8 cellular contexts compared by ENCODE assay signal in the genomic region with DNA sequence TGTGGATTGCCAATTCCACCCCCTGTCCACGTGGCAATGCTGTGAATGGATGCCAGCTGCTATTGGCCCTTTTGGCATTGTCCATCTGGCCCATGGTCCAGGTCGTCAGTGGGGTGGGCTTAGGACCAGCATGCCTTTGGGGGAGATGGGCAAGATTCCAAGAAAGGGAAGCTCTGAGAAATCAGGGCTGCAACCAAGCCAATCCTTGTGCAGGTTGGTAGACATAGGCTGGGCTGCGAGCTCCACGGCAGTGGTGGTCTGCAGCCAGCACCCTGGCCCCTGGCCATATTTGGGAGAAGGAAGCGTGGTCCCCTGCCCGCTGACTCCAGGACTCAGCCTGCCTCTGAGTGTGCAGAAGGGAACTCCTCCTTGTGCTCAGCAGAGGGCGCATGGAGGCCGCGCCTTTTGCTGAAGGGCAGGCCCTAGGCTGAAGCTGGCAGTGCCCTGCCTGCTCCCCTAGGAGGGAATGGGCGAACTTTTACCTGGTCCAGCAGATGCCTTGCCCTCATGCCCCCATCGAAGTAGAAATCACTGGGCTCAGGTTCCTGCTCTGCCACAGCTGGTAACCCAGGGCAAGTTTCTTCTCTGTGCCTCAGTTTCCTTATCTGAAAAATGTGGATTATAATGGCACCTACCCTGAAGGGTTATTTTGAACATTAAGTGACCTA. TPM values are rescaled to one million over a fixed set of nuclear protein-coding genes. Genes with fewer than 3 reads are reported as not detected.
DNase-seq lines count a peak whose midpoint lies in the region; ATAC-seq and TF ChIP-seq lines count a peak whose summit lies in the region.

No MANE protein-coding gene starts in this region.

- peaks cover 27% of the 10 kb centered on the region for H3K27me3 Mint-ChIP-seq in activated naive CD8-positive, alpha-beta T cell treated with anti-CD3 and anti-CD28 coated beads, Interleukin-2, amount 10 ng/mL, durations not matched to agents 7 days and 5 days

- H3K4me2 ChIP-seq in Karpas-422 (ENCODE audit: low read depth, low read length, poor library complexity, severe bottlenecking): no peak overlapping the region

- H3K4me3 Mint-ChIP-seq in activated naive CD8-positive, alpha-beta T cell treated with anti-CD3 and anti-CD28 coated beads, Interleukin-2, amount 10 ng/mL, durations not matched to agents 7 days and 5 days: no peak overlapping the region

- no peaks in the 10 kb centered on the region for H3K9me2 ChIP-seq in Karpas-422 (replicated peaks; ENCODE audit: insufficient read depth, low read length)

- peak; percentile 34 for DNase-seq in GM04504 (ENCODE audit: low read depth)
- peak; percentile 92 for DNase-seq in Karpas-422
- peak; percentile 35 to 73 for DNase-seq in SJSA1 (ENCODE audit: low read depth in 1 of 2, low spot score in 2 of 2)
- peak; percentile 69 for DNase-seq in activated naive CD8-positive, alpha-beta T cell treated with anti-CD3 and anti-CD28 coated beads, Interleukin-2, amount 10 ng/mL, durations not matched to agents 7 days and 5 days
- DNase-seq in heart left ventricle: peak; percentile 48 to 81 (median 76)
- peak; percentile 63 to 74 for DNase-seq in psoas muscle
- DNase-seq in GOT3 (lab: John Stamatoyannopoulos, UW): no peak

- H3K9me3 ChIP-seq in Karpas-422 (ENCODE audit: low read length): no peaks in the 10 kb centered on the region
- no peaks in the 10 kb centered on the region for H3K9me3 ChIP-seq in SJSA1 (replicated peaks)
- H3K9me3 ChIP-seq in heart left ventricle: no peaks in the 10 kb centered on the region
- no peaks in the 10 kb centered on the region for H3K9me3 ChIP-seq in psoas muscle

- H3K27ac ChIP-seq in Karpas-422 (ENCODE audit: low read length) (no peak overlapping the region), SJSA1 (no peak overlapping the region), heart left ventricle (no peak overlapping the region), psoas muscle (no peak overlapping the region)

- no peak overlapping the region for H3K9ac ChIP-seq in Karpas-422 (ENCODE audit: low read length)

- no peaks in the 10 kb centered on the region; the same call in 1 of the 2 replicates for H4K20me1 ChIP-seq in Karpas-422 (ENCODE audit: insufficient read depth, low read depth, low read length)

- no peak overlapping the region for H2AFZ ChIP-seq in Karpas-422 (ENCODE audit: low read length)

- H3K36me3 Mint-ChIP-seq in activated naive CD8-positive, alpha-beta T cell treated with anti-CD3 and anti-CD28 coated beads, Interleukin-2, amount 10 ng/mL, durations not matched to agents 7 days and 5 days: no peaks in the 10 kb centered on the region

- TF ChIP-seq POLR2A in heart left ventricle (IDR thresholded peaks at IDR 0.05): no peak

- H3K36me3 ChIP-seq in Karpas-422 (ENCODE audit: insufficient read depth, low read length): no peaks in the 10 kb centered on the region
- peaks cover 10% of the 10 kb centered on the region for H3K36me3 ChIP-seq in SJSA1
- H3K36me3 ChIP-seq in heart left ventricle: peaks cover 0 to 19% (median 9%) of the 10 kb centered on the region in 9 donors
- H3K36me3 ChIP-seq in psoas muscle (ENCODE audit: insufficient read depth in 1 of 2, low read depth in 1 of 2): peaks cover 0 to 17% of the 10 kb centered on the region in 2 donors

- WGBS in heart left ventricle, 4 donors: 8 to 28% (median 18%) methylated on average over 4 to 11 of the region's 11 CpGs
- WGBS in psoas muscle, 3 donors: 15 to 19% (median 17%) methylated on average over 11 of the region's 11 CpGs

- TF ChIP-seq CTCF in heart left ventricle (IDR thresholded peaks at IDR 0.05) (peak; percentile 56 to 82 (median 71)), psoas muscle (IDR thresholded peaks at IDR 0.05) (peak; percentile 69)

- H3K27ac Mint-ChIP-seq in activated naive CD8-positive, alpha-beta T cell treated with anti-CD3 and anti-CD28 coated beads, Interleukin-2, amount 10 ng/mL, durations not matched to agents 7 days and 5 days: no peak overlapping the region

- no peaks in the 10 kb centered on the region for H3K79me2 ChIP-seq in Karpas-422 (ENCODE audit: low read length)

- peaks cover 4% of the 10 kb centered on the region for H3K4me1 Mint-ChIP-seq in activated naive CD8-positive, alpha-beta T cell treated with anti-CD3 and anti-CD28 coated beads, Interleukin-2, amount 10 ng/mL, durations not matched to agents 7 days and 5 days

- no peaks in the 10 kb centered on the region for H3K9me3 Mint-ChIP-seq in activated naive CD8-positive, alpha-beta T cell treated with anti-CD3 and anti-CD28 coated beads, Interleukin-2, amount 10 ng/mL, durations not matched to agents 7 days and 5 days

- H3K27me3 ChIP-seq in Karpas-422 (ENCODE audit: low read length) (no peaks in the 10 kb centered on the region), SJSA1 (replicated peaks) (peaks cover 3% of the 10 kb centered on the region), heart left ventricle (peaks cover 0 to 17% (median 9%) of the 10 kb centered on the region in 9 donors), psoas muscle (ENCODE audit: insufficient read depth in 3 of 3, low read length in 2 of 3) (peaks cover 0 to 17% (median 4%) of the 10 kb centered on the region in 3 donors)

- ATAC-seq in GM21717 (IDR thresholded peaks at IDR 0.05; ENCODE audit: unreplicated experiment): peak; percentile 46
- peak; percentile 82 for ATAC-seq in activated naive CD8-positive, alpha-beta T cell treated with anti-CD3 and anti-CD28 coated beads, Interleukin-2, amount 10 ng/mL, durations not matched to agents 7 days and 5 days (ENCODE audit: low read depth)
- peak; percentile 59 to 85 (median 79) for ATAC-seq in heart left ventricle
- ATAC-seq in psoas muscle: peak; percentile 69 to 81 (median 80)

- no peaks in the 10 kb centered on the region for H3K4me1 ChIP-seq in Karpas-422 (ENCODE audit: low read length)
- H3K4me1 ChIP-seq in SJSA1 (replicated peaks): peaks cover 7% of the 10 kb centered on the region
- H3K4me1 ChIP-seq in heart left ventricle: peaks cover 3 to 37% (median 27%) of the 10 kb centered on the region in 12 donors
- peaks cover 19% of the 10 kb centered on the region for H3K4me1 ChIP-seq in psoas muscle

- POLR2A ChIA-PET in activated naive CD8-positive, alpha-beta T cell treated with anti-CD3 and anti-CD28 coated beads, Interleukin-2, amount 10 ng/mL, durations not matched to agents 7 days and 5 days (lab: Charles Lee): interaction anchor here (1.5 to 1.6 kb wide), 2 partner anchors 61 to 81 kb away, joined by 6 to 7 read pairs; no protein-coding TSS in a partner anchor

- no peak overlapping the region for H3K4me3 ChIP-seq in Karpas-422 (ENCODE audit: low read length)
- no peak overlapping the region for H3K4me3 ChIP-seq in SJSA1
- no peak overlapping the region for H3K4me3 ChIP-seq in heart left ventricle
- H3K4me3 ChIP-seq in psoas muscle: no peak overlapping the region

- intact Hi-C loops in heart left ventricle (cut with DNase I) (loop anchor here (1.0 to 10.0 kb wide), 12 partner anchors 80 to 285 kb away; a partner anchor contains a TSS), psoas muscle (cut with DNase I) (loop anchor here (1.0 to 10.0 kb wide), 4 partner anchors 80 to 286 kb away; no protein-coding TSS in a partner anchor)

RNA-seq across cellular contexts. Expression of a gene that starts 5.4 kb away (rescaled TPM):
- 1.6 TPM in 1 of 2 replicates, not detected in the other for total RNA-seq in Karpas-422 (2014; rRNA removed; shearing (Covaris generic); ENCODE audit: low replicate concordance)
- total RNA-seq in SJSA1 (2014; rRNA removed; shearing (Covaris generic)): 35.8 and 50.7 TPM in 2 replicates
- total RNA-seq in activated naive CD8-positive, alpha-beta T cell treated with anti-CD3 and anti-CD28 coated beads, Interleukin-2, amount 10 ng/mL, durations not matched to agents 7 days and 5 days: under 1 TPM; 0.60 to 0.80 TPM
- total RNA-seq in heart left ventricle (10 to 100 TPM; 33.1 to 64.7 (median 39.4) TPM), psoas muscle (10 to 100 TPM; 23.3 to 34.0 (median 29.1) TPM)
- polyA plus RNA-seq in heart left ventricle (10 to 100 TPM; 24.3 to 51.6 TPM), psoas muscle (10 to 100 TPM; 19.1 to 46.0 (median 39.1) TPM)

RNA-seq across cellular contexts. Expression of a gene that starts 24.7 kb away (rescaled TPM):
- total RNA-seq in Karpas-422 (2014; rRNA removed; shearing (Covaris generic); ENCODE audit: low replicate concordance): not detected in 2 replicates
- total RNA-seq in SJSA1 (2014; rRNA removed; shearing (Covaris generic)): not detected in 2 replicates
- total RNA-seq in activated naive CD8-positive, alpha-beta T cell treated with anti-CD3 and anti-CD28 coated beads, Interleukin-2, amount 10 ng/mL, durations not matched to agents 7 days and 5 days: not detected
- total RNA-seq in heart left ventricle (not detected), psoas muscle (not detected)
- polyA plus RNA-seq in heart left ventricle (not detected), psoas muscle (under 1 TPM in 1 of 3 donors, not detected in 2; 0.01 TPM)
